Comparison of ENCODE assay signal across 15 cellular contexts in genomic region chr3:45407634-45408033, GRCh38. TPM values are rescaled to one million over a fixed set of nuclear protein-coding genes. Genes with fewer than 3 reads are reported as not detected.
DNase-seq lines count a peak whose midpoint lies in the region; ATAC-seq lines count a peak whose summit lies in the region.
"Had no signal": no experiment of that assay in that cellular context is flagged by ENCODE, and none has a peak within 500 bp of the region (broad histone marks: within the 10 kb centered on the region; RNA-seq: fewer than 3 reads in every experiment).

No MANE protein-coding gene starts in this region.

- H3K27me3 Mint-ChIP-seq in activated CD4-positive, alpha-beta memory T cell treated with anti-CD3 and anti-CD28 coated beads, Interleukin-2, amount 10 ng/mL, durations not matched to agents 7 days and 5 days = no peaks in the 10 kb centered on the region

- no peak overlapping the region for H3K4me3 Mint-ChIP-seq in activated CD4-positive, alpha-beta memory T cell treated with anti-CD3 and anti-CD28 coated beads, Interleukin-2, amount 10 ng/mL, durations not matched to agents 7 days and 5 days
- H3K4me3 Mint-ChIP-seq: CD8-positive, alpha-beta T cell; H9 had no signal

- H3K4me1 Mint-ChIP-seq in activated CD4-positive, alpha-beta memory T cell treated with anti-CD3 and anti-CD28 coated beads, Interleukin-2, amount 10 ng/mL, durations not matched to agents 7 days and 5 days = no peaks in the 10 kb centered on the region

- ATAC-seq in left ventricle myocardium superior = peak; percentile 66
- ATAC-seq: CD8-positive, alpha-beta T cell; GM12878 had no signal

- H3K27ac ChIP-seq in caudate nucleus (ENCODE audit: low read depth, low read length) = peak overlapping the region; percentile 48
- H3K27ac ChIP-seq: BLaER1 had no signal

- peaks cover 18% of the 10 kb centered on the region for H3K36me3 Mint-ChIP-seq in activated CD4-positive, alpha-beta memory T cell treated with anti-CD3 and anti-CD28 coated beads, Interleukin-2, amount 10 ng/mL, durations not matched to agents 7 days and 5 days (ENCODE audit: low read depth)

- DNase-seq in left ventricle myocardium superior (no peak), cardiac septum (ENCODE audit: low spot score) (no peak), caudate nucleus (lab: John Stamatoyannopoulos, UW) (no peak), superior temporal gyrus (ENCODE audit: extremely low spot score) (peak; percentile 35), NCI-H2029 (lab: John Stamatoyannopoulos, UW) (no peak), hepatic stellate cell (ENCODE audit: low spot score) (no peak)
- DNase-seq in activated CD4-positive, CD25-positive, alpha-beta regulatory T cell (lab: John Stamatoyannopoulos, UW) = no peak
- no peak for DNase-seq in activated CD4-positive, alpha-beta memory T cell treated with anti-CD3 and anti-CD28 coated beads, Interleukin-2, amount 10 ng/mL, durations not matched to agents 7 days and 5 days
- DNase-seq: 8988T; Calu3; CD8-positive, alpha-beta T cell; DMS79 treated with DMSO at 0.1 percent for 48 hours; H9 had no signal

- CTCF ChIA-PET in activated CD4-positive, alpha-beta memory T cell treated with anti-CD3 and anti-CD28 coated beads, Interleukin-2, amount 10 ng/mL, durations not matched to agents 7 days and 5 days (lab: Charles Lee) = no interaction called here

- POLR2A ChIA-PET in activated CD4-positive, alpha-beta memory T cell treated with anti-CD3 and anti-CD28 coated beads, Interleukin-2, amount 10 ng/mL, durations not matched to agents 7 days and 5 days (lab: Charles Lee) = no interaction called here

- H3K9me3 Mint-ChIP-seq in activated CD4-positive, alpha-beta memory T cell treated with anti-CD3 and anti-CD28 coated beads, Interleukin-2, amount 10 ng/mL, durations not matched to agents 7 days and 5 days = no peaks in the 10 kb centered on the region
- H3K9me3 Mint-ChIP-seq: CD8-positive, alpha-beta T cell had no signal

- H3K27ac Mint-ChIP-seq in activated CD4-positive, alpha-beta memory T cell treated with anti-CD3 and anti-CD28 coated beads, Interleukin-2, amount 10 ng/mL, durations not matched to agents 7 days and 5 days = no peak overlapping the region
- H3K27ac Mint-ChIP-seq: CD8-positive, alpha-beta T cell had no signal

- intact Hi-C loops in left ventricle myocardium superior (cut with micrococcal nuclease) = no loop called here
- intact Hi-C loops in cardiac septum (cut with DNase I) = no loop called here

RNA-seq across cellular contexts. Expression of gene LARS2, which starts 19.3 kb away (rescaled TPM):
- total RNA-seq in left ventricle myocardium superior = 15.4 TPM
- total RNA-seq in cardiac septum = 14.1 TPM
- 10 to 100 TPM; 17.8 TPM for total RNA-seq in activated CD4-positive, alpha-beta memory T cell treated with anti-CD3 and anti-CD28 coated beads, Interleukin-2, amount 10 ng/mL, durations not matched to agents 7 days and 5 days
